Comparison of ENCODE assay signal across 1 cellular context in genomic region chr1:27915082-27915575, GRCh38.
TF ChIP-seq lines count a peak whose summit lies in the region.

No MANE protein-coding gene starts in this region.

TF ChIP-seq in liver, 16 proteins besides CTCF, POLR2A, EP300 and RAD21 (continued from another document):
- TF ChIP-seq ZBTB33 (IDR thresholded peaks at IDR 0.05) = no peak
- no peak for TF ChIP-seq HNF4G (IDR thresholded peaks at IDR 0.05)
- TF ChIP-seq RXRA (IDR thresholded peaks at IDR 0.05) = no peak
- no peak for TF ChIP-seq EGR1 (IDR thresholded peaks at IDR 0.05; ENCODE audit: low read depth in 2 of 2)
- TF ChIP-seq, protein P1, sequence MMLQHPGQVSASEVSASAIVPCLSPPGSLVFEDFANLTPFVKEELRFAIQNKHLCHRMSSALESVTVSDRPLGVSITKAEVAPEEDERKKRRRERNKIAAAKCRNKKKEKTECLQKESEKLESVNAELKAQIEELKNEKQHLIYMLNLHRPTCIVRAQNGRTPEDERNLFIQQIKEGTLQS (IDR thresholded peaks at IDR 0.05) = no peak
- TF ChIP-seq NR2F2 (IDR thresholded peaks at IDR 0.05) = no peak
- no peak for TF ChIP-seq SP1 (IDR thresholded peaks at IDR 0.05)
- TF ChIP-seq YY1 (IDR thresholded peaks at IDR 0.05) = no peak
- TF ChIP-seq FOXA2 (IDR thresholded peaks at IDR 0.05) = no peak
- TF ChIP-seq TAF1 (conservative IDR thresholded peaks at IDR 0.05) = no peak
